ENCODE assay signal across 9 cellular contexts in genomic region chr2:124027182-124027581, GRCh38. TPM values are rescaled to one million over a fixed set of nuclear protein-coding genes. Genes with fewer than 3 reads are reported as not detected.
DNase-seq lines count a peak whose midpoint lies in the region; ATAC-seq, FAIRE-seq and TF ChIP-seq lines count a peak whose summit lies in the region.
"Had no signal": no experiment of that assay in that cellular context is flagged by ENCODE, and none has a peak within 500 bp of the region (broad histone marks: within the 10 kb centered on the region; RNA-seq: fewer than 3 reads in every experiment).

No MANE protein-coding gene starts in this region.

- H3K4me3 ChIP-seq in CD4-positive, alpha-beta memory T cell (ENCODE audit: low read length in 2 of 2), result no peak overlapping the region

- no peak overlapping the region for H3K27ac Mint-ChIP-seq in HFFc6
- H3K27ac Mint-ChIP-seq in osteocyte (ENCODE audit: unreplicated experiment), result no peak overlapping the region
- no peak overlapping the region for H3K27ac Mint-ChIP-seq in CD4-positive, alpha-beta memory T cell
- H3K27ac Mint-ChIP-seq: activated naive CD4-positive, alpha-beta T cell treated with anti-CD3 and anti-CD28 coated beads, Interleukin-2, amount 50 U/mL, for 24 hours had no signal

- no peaks in the 10 kb centered on the region for H3K9me3 Mint-ChIP-seq in HFFc6
- no peaks in the 10 kb centered on the region for H3K9me3 Mint-ChIP-seq in osteocyte (ENCODE audit: unreplicated experiment)
- H3K9me3 Mint-ChIP-seq in CD4-positive, alpha-beta memory T cell, result peaks cover 0 to 21% (median 13%) of the 10 kb centered on the region in 8 donors
- H3K9me3 Mint-ChIP-seq: activated naive CD4-positive, alpha-beta T cell treated with anti-CD3 and anti-CD28 coated beads, Interleukin-2, amount 50 U/mL, for 24 hours had no signal

- H3K9me3 ChIP-seq in CD4-positive, alpha-beta memory T cell (ENCODE audit: control insufficient read depth in 1 of 2, low read length in 2 of 2), result no peaks in the 10 kb centered on the region

- H3K4me3 Mint-ChIP-seq in HFFc6, result no peak overlapping the region
- no peak overlapping the region for H3K4me3 Mint-ChIP-seq in osteocyte (ENCODE audit: unreplicated experiment)
- H3K4me3 Mint-ChIP-seq in CD4-positive, alpha-beta memory T cell, result no peak overlapping the region
- H3K4me3 Mint-ChIP-seq: activated naive CD4-positive, alpha-beta T cell treated with anti-CD3 and anti-CD28 coated beads, Interleukin-2, amount 50 U/mL, for 24 hours had no signal

- DNase-seq in GM12891 (ENCODE audit: insufficient read length, low spot score), result peak; percentile 23
- peak; percentile 16 for DNase-seq in HFFc6
- DNase-seq in NCI-H1092 (lab: John Stamatoyannopoulos, UW), result peak; percentile 62
- DNase-seq in RPMI7951 (ENCODE audit: low read depth), result peak; percentile 50
- no peak for DNase-seq in osteocyte (ENCODE audit: extremely low spot score, unreplicated experiment)
- no peak for DNase-seq in effector CD8-positive, alpha-beta T cell (lab: John Stamatoyannopoulos, UW)
- no peak for DNase-seq in CD4-positive, alpha-beta memory T cell

- POLR2A ChIA-PET in CD4-positive, alpha-beta memory T cell (lab: Charles Lee; ENCODE audit: partially characterized antibody), result no interaction called here

- TF ChIP-seq POLR2A in GM12891 (IDR thresholded peaks at IDR 0.05; ENCODE audit: low read depth, low read length), result no peak

- TF ChIP-seq CTCF in HFFc6 (IDR thresholded peaks at IDR 0.05) (peak; percentile 74), osteocyte (IDR thresholded peaks at IDR 0.05) (peak; percentile 63)

- CTCF ChIA-PET in CD4-positive, alpha-beta memory T cell (lab: Charles Lee; ENCODE audit: partially characterized antibody), result no interaction called here

- H3K36me3 Mint-ChIP-seq in HFFc6 (ENCODE audit: low read depth), result no peaks in the 10 kb centered on the region
- H3K36me3 Mint-ChIP-seq in osteocyte (ENCODE audit: unreplicated experiment), result no peaks in the 10 kb centered on the region
- no peaks in the 10 kb centered on the region for H3K36me3 Mint-ChIP-seq in CD4-positive, alpha-beta memory T cell
- H3K36me3 Mint-ChIP-seq: activated naive CD4-positive, alpha-beta T cell treated with anti-CD3 and anti-CD28 coated beads, Interleukin-2, amount 50 U/mL, for 24 hours had no signal

- peak; percentile 40 for FAIRE-seq in GM12891 (lab: Jason Lieb, UNC)

- peak; percentile 67 for ATAC-seq in esophagus mucosa

- H3K4me1 ChIP-seq in CD4-positive, alpha-beta memory T cell (ENCODE audit: insufficient read depth, low read length), result no peaks in the 10 kb centered on the region

- H3K4me1 Mint-ChIP-seq in HFFc6 (ENCODE audit: low read depth) (no peaks in the 10 kb centered on the region), osteocyte (ENCODE audit: unreplicated experiment) (peaks cover 3% of the 10 kb centered on the region)
- H3K4me1 Mint-ChIP-seq in CD4-positive, alpha-beta memory T cell, result no peaks in the 10 kb centered on the region
- H3K4me1 Mint-ChIP-seq: activated naive CD4-positive, alpha-beta T cell treated with anti-CD3 and anti-CD28 coated beads, Interleukin-2, amount 50 U/mL, for 24 hours had no signal

- H3K27me3 ChIP-seq in CD4-positive, alpha-beta memory T cell (ENCODE audit: insufficient read depth, low read length), result no peaks in the 10 kb centered on the region

- peaks cover 4% of the 10 kb centered on the region; the same call in 1 of the 2 replicates for H3K27me3 Mint-ChIP-seq in HFFc6 (ENCODE audit: insufficient read depth)
- H3K27me3 Mint-ChIP-seq in osteocyte (ENCODE audit: unreplicated experiment), result peaks cover 13% of the 10 kb centered on the region
- peaks cover 5 to 14% of the 10 kb centered on the region in 2 donors for H3K27me3 Mint-ChIP-seq in CD4-positive, alpha-beta memory T cell

- no peak overlapping the region for H3K27ac ChIP-seq in CD4-positive, alpha-beta memory T cell (ENCODE audit: low read depth, low read length)

- H3K36me3 ChIP-seq in CD4-positive, alpha-beta memory T cell (ENCODE audit: insufficient read depth, low read length), result no peaks in the 10 kb centered on the region

- intact Hi-C loops in CD4-positive, alpha-beta memory T cell (cut with micrococcal nuclease), result no loop called here

TF ChIP-seq in GM12891, 5 proteins besides CTCF, POLR2A, EP300 and RAD21:
- no peak for TF ChIP-seq TAF1 (IDR thresholded peaks at IDR 0.05; ENCODE audit: low read depth, low read length)

RNA-seq across cellular contexts. Expression of gene CNTNAP5, which starts 2.1 kb away (rescaled TPM):
- polyA plus RNA-seq in GM12891 (2012; ENCODE audit: low read depth, missing spikeins), result not detected
- total RNA-seq in HFFc6 (2021; fragmentation: NEBNext Ultra II Directional; extraction: Animal tissue kit (Norgen Biotek cat#: 25700)), result not detected
- not detected in 2 replicates for total RNA-seq in RPMI7951 (2014; rRNA removed; shearing (Covaris generic))
- not detected for total RNA-seq in esophagus mucosa
- not detected in 2 replicates for total RNA-seq in osteocyte
- not detected for total RNA-seq in CD4-positive, alpha-beta memory T cell
- not detected for polyA plus RNA-seq in CD4-positive, alpha-beta memory T cell

Comparison
In these comparisons a context has a peak if more than half of its experiments do, and no peak if none do; other contexts are left out.
1. DNase-seq: peak in GM12891 (single experiment), HFFc6 (single experiment), NCI-H1092 (single experiment) and RPMI7951 (single experiment); none in osteocyte (single experiment), effector CD8-positive, alpha-beta T cell (single experiment) and CD4-positive, alpha-beta memory T cell (0 of 5).